26 cellular contexts compared by ENCODE assay signal in the genomic region with DNA sequence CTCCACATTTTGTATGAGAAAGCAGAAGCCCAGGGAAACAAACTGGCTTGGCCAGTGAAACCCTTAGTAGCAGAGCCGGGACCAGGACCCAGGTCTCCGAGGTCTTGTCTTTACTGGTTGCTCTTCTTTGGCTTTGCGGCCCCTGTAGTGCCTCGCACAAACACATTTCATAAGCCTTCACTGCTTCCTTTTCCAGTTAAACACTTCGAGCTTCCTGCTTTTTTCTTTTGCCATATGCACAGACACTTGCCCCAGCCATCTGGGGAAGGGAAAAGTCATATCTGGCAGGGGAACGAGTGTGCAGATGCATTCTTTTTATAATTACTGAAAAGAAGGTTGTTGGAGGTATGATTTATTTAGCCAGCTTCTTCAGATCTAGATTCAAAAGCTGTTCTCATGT. TPM values are rescaled to one million over a fixed set of nuclear protein-coding genes. Genes with fewer than 3 reads are reported as not detected.
"Had no signal": no experiment of that assay in that cellular context is flagged by ENCODE, and none has a peak within 500 bp of the region (broad histone marks: within the 10 kb centered on the region; RNA-seq: fewer than 3 reads in every experiment).

No MANE protein-coding gene starts in this region.

- FAIRE-seq: astrocyte, TTC549 had no signal

- DNase-seq: activated B cell treated with CpG ODN at 0.5 μM for 24 hours; activated CD4-positive, alpha-beta T cell treated with anti-CD3 and anti-CD28 coated beads for 1 hour; activated CD4-positive, alpha-beta T cell treated with anti-CD3 and anti-CD28 coated beads, Interleukin-2, amount 10 ng/mL, durations not matched to agents 24 days and 14 days; activated CD4-positive, alpha-beta T cell treated with anti-CD3 and anti-CD28 coated beads, Interleukin-2, amount 50 U/mL, for 48 hours; activated CD8-positive, alpha-beta memory T cell treated with anti-CD3 and anti-CD28 coated beads for 24 hours; activated gamma-delta T cell; activated naive CD4-positive, alpha-beta T cell treated with anti-CD3 and anti-CD28 coated beads for 36 hours; activated T-cell treated with anti-CD3 and anti-CD28 coated beads for 4 hours; activated T-cell treated with anti-CD3 and anti-CD28 coated beads, Interleukin-2, amount 50 U/mL, for 48 hours; amygdala; MM.1S; NCI-H1105; NCI-H1436; NCI-H187 treated with DMSO at 0.1 percent for 48 hours; NCI-H2081 treated with DMSO at 0.1 percent for 48 hours; NCI-H226; NCI-H510A treated with DMSO at 0.1 percent for 48 hours; NCI-H774; SIG-M5; T-cell; T-helper 2 cell; T1000 had no signal

- ATAC-seq: activated T-helper 17 cell treated with anti-CD3 and anti-CD28 coated beads, Interleukin-2, amount 50 U/mL, for 72 hours; T-cell had no signal

RNA-seq across cellular contexts. Expression of gene KLHL32, which starts 19.0 kb away (rescaled TPM):
- total RNA-seq: astrocyte, RPMI7951 had no signal
